8 cellular contexts compared by ENCODE assay signal in the genomic region with DNA sequence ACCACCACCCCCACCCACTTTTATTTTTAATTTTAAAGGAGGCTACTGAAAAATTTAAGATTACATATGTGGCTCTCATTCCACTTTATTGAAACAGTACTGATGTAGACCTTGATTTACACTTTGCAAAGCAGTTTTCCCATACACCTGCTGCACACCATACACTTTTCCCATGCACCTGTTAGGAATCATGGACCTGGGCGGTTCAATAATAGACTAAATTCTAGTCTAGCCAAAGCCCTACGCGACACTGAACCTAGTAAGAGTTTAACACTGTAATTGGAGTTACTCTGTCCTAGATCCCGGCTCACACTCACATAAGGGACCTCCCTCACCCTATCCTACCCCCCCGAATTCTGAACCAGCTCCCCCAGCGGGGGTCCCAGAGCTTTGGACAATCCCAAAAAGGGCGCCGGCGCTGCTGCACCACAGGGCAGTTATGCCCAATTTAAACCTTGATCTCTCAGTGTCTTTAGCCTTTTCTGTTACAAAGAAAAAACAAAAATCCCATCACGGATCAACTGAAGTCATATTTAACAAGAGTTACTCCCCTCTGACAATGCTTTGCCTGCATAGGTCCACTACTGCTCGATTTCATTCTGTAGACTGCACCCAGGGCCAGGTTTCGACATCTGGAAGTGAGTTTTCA. TPM values are rescaled to one million over a fixed set of nuclear protein-coding genes. Genes with fewer than 3 reads are reported as not detected.
DNase-seq lines count a peak whose midpoint lies in the region; ATAC-seq and TF ChIP-seq lines count a peak whose summit lies in the region.

No MANE protein-coding gene starts in this region.

- H3K27me3 ChIP-seq in right atrium auricular region (no peaks in the 10 kb centered on the region), spleen (replicated peaks in 1 of 7) (no peaks in the 10 kb centered on the region)

- no peak for TF ChIP-seq CTCF in WI38 (IDR thresholded peaks at IDR 0.05; ENCODE audit: low read depth, low read length)
- no peak for TF ChIP-seq CTCF in right atrium auricular region (IDR thresholded peaks at IDR 0.05)
- no peak for TF ChIP-seq CTCF in spleen (IDR thresholded peaks at IDR 0.05 in 8 of 11, conservative IDR thresholded peaks at IDR 0.05 in 3 of 11)

- in situ Hi-C loops in KBM-7 (cut with MboI; ENCODE audit: low pct_unique_long_range_greater_than_20kb, low sequenced_read_pairs): no loop called here

- H3K9me3 ChIP-seq in right atrium auricular region (no peaks in the 10 kb centered on the region), spleen (no peaks in the 10 kb centered on the region)

- no peak for TF ChIP-seq POLR2A in spleen (IDR thresholded peaks at IDR 0.05)

- ATAC-seq in HG03280 (IDR thresholded peaks at IDR 0.05; ENCODE audit: unreplicated experiment): peak; percentile 5
- no peak for ATAC-seq in HG02970 (IDR thresholded peaks at IDR 0.05; ENCODE audit: low FRiP score, unreplicated experiment)

- H3K36me3 ChIP-seq in right atrium auricular region: no peaks in the 10 kb centered on the region
- H3K36me3 ChIP-seq in spleen: no peaks in the 10 kb centered on the region

- WGBS in spleen, 5 donors: 15 to 22% (median 18%) methylated on average over 12 of the region's 12 CpGs

- H3K4me3 ChIP-seq in WI38 (ENCODE audit: low read depth, low read length) (peak overlapping the region; percentile 67), right atrium auricular region (peak overlapping the region; percentile 40 to 63), spleen (peak overlapping the region; percentile 45 to 74 (median 60))

- intact Hi-C loops in spleen (cut with DNase I; ENCODE audit: low total_unique reads): no loop called here

- peak overlapping the region; percentile 93 to 95 for H3K27ac ChIP-seq in right atrium auricular region
- peak overlapping the region; percentile 61 to 90 (median 85) for H3K27ac ChIP-seq in spleen

- H3K4me1 ChIP-seq in right atrium auricular region (peaks cover 0 to 34% of the 10 kb centered on the region in 2 donors), spleen (peaks cover 26 to 56% (median 42%) of the 10 kb centered on the region in 6 donors)

- peak; percentile 10 for DNase-seq in activated naive CD4-positive, alpha-beta T cell treated with anti-CD3 and anti-CD28 coated beads, Interleukin-2, amount 50 U/mL, for 16 hours
- no peak for DNase-seq in activated naive CD4-positive, alpha-beta T cell (lab: John Stamatoyannopoulos, UW)
- DNase-seq in right atrium auricular region (ENCODE audit: low spot score) (no peak), spleen (peak; percentile 79), KBM-7 (no peak)

RNA-seq across cellular contexts. Expression of a gene that starts 2.4 kb away (rescaled TPM):
- total RNA-seq in right atrium auricular region (10 to 100 TPM; 13.5 to 26.3 TPM), spleen (100 to 1,000 TPM in 2 of 7 donors, 10 to 100 TPM in 5; 39.7 to 132 (median 92.6) TPM)
- 10 to 100 TPM in 2 of 3 donors, 1 to 10 TPM in 1; 9.2 to 33.8 (median 20.0) TPM for polyA plus RNA-seq in spleen

Comparison
In these comparisons a context has a peak if more than half of its experiments do, and no peak if none do; other contexts are left out.
1. DNase-seq: peak in activated naive CD4-positive, alpha-beta T cell treated with anti-CD3 and anti-CD28 coated beads, Interleukin-2, amount 50 U/mL, for 16 hours (single experiment) and spleen (single experiment); none in activated naive CD4-positive, alpha-beta T cell (0 of 4), right atrium auricular region (single experiment) and KBM-7 (single experiment).
2. Peak in every context shown above with its lines, with median percentiles within 50 percentile points of each other: H3K4me3 ChIP-seq.